ENCODE assay signal across 8 cellular contexts in genomic region chr5:113378960-113379541, GRCh38. TPM values are rescaled to one million over a fixed set of nuclear protein-coding genes. Genes with fewer than 3 reads are reported as not detected.
DNase-seq lines count a peak whose midpoint lies in the region; ATAC-seq and TF ChIP-seq lines count a peak whose summit lies in the region.

No MANE protein-coding gene starts in this region.

- no peak overlapping the region for H2AK5ac ChIP-seq in trophoblast cell (ENCODE audit: low read length)

- no peak overlapping the region for H3K18ac ChIP-seq in trophoblast cell (ENCODE audit: low read length)

- H4K8ac ChIP-seq in trophoblast cell (ENCODE audit: low read depth, low read length): no peak overlapping the region

- H3K4me2 ChIP-seq in trophoblast cell (ENCODE audit: low read length): no peak overlapping the region

- no peak overlapping the region for H4K12ac ChIP-seq in trophoblast cell (ENCODE audit: low read depth, low read length)

- H3K27me3 ChIP-seq in trophoblast cell (ENCODE audit: insufficient read depth, low read length): no peaks in the 10 kb centered on the region

- H3K36me3 ChIP-seq in trophoblast cell (ENCODE audit: control insufficient read depth in 1 of 2, insufficient read depth in 2 of 2, low read length in 2 of 2): no peaks in the 10 kb centered on the region

- H3K4me3 ChIP-seq in trophoblast cell (ENCODE audit: low read depth, low read length): no peak overlapping the region

- H3K4ac ChIP-seq in trophoblast cell (ENCODE audit: low read depth, low read length): no peak overlapping the region

- no peak overlapping the region for H2BK120ac ChIP-seq in trophoblast cell (ENCODE audit: insufficient read depth, low read length, poor library complexity)

- no peak overlapping the region for H2AFZ ChIP-seq in trophoblast cell (ENCODE audit: insufficient read depth, low read length, poor library complexity)

- POLR2A ChIA-PET in RWPE1 (lab: Yijun Ruan, JAX; ENCODE audit: low non-redundant PET): no interaction called here

- ATAC-seq in GM19467 (IDR thresholded peaks at IDR 0.05; ENCODE audit: unreplicated experiment): peak; percentile 54
- no peak for ATAC-seq in GM19455 (IDR thresholded peaks at IDR 0.05; ENCODE audit: unreplicated experiment)

- H3K14ac ChIP-seq in trophoblast cell (ENCODE audit: low read length): no peak overlapping the region

- peak; percentile 52 for DNase-seq in COLO829 (ENCODE audit: low spot score)
- peak; percentile 67 for DNase-seq in HT-29 (ENCODE audit: low spot score)
- peak; percentile 82 for DNase-seq in RWPE1 (ENCODE audit: low spot score)
- DNase-seq in activated T-helper 9 cell treated with anti-CD3 and anti-CD28 coated beads, Interleukin-2, amount 50 U/mL, for 16 hours (ENCODE audit: low read depth): peak; percentile 30
- peak; percentile 49 for DNase-seq in foreskin melanocyte
- DNase-seq in trophoblast cell: peak; percentile 40 to 78

- H2BK5ac ChIP-seq in trophoblast cell (ENCODE audit: low read depth, low read length, poor library complexity): no peak overlapping the region

- no peaks in the 10 kb centered on the region for H3K79me1 ChIP-seq in trophoblast cell (ENCODE audit: low read length)

- CTCF ChIA-PET in RWPE1 (lab: Yijun Ruan, JAX): interaction anchor here (0.5 to 4.6 kb wide), 10 partner anchors 22 to 383 kb away, joined by 3 to 50 read pairs (median 5); partner anchors contain the start of gene MCC

- H4K91ac ChIP-seq in trophoblast cell (ENCODE audit: low read depth, low read length): no peak overlapping the region

- no peak overlapping the region for H3K23ac ChIP-seq in trophoblast cell (ENCODE audit: low read length)

- H3K9ac ChIP-seq in trophoblast cell (ENCODE audit: low read length): no peak overlapping the region

- no CpG with 5 or more reads among the region's 4 CpGs for WGBS in trophoblast cell (ENCODE audit: extremely low coverage, insufficient coverage, insufficient read length)

- H2BK12ac ChIP-seq in trophoblast cell (ENCODE audit: low read length): no peak overlapping the region

- no peaks in the 10 kb centered on the region for H3K9me3 ChIP-seq in trophoblast cell (ENCODE audit: insufficient read depth, low read depth, low read length)

- TF ChIP-seq CTCF in RWPE1 (conservative IDR thresholded peaks at IDR 0.05; ENCODE audit: low read depth): peak; percentile 92

- H3K4me1 ChIP-seq in trophoblast cell (ENCODE audit: control insufficient read depth in 1 of 2, insufficient read depth in 2 of 2, low read length in 2 of 2): no peaks in the 10 kb centered on the region

- H3K27ac ChIP-seq in RWPE1 (no peak overlapping the region), trophoblast cell (ENCODE audit: low read depth, low read length) (no peak overlapping the region)

- H3K79me2 ChIP-seq in trophoblast cell (ENCODE audit: control insufficient read depth, insufficient read depth, low read length, poor library complexity): no peaks in the 10 kb centered on the region

RNA-seq across cellular contexts. Expression of gene TSSK1B, which starts 55.7 kb away (rescaled TPM):
- not detected in 2 replicates for total RNA-seq in HT-29 (2014; rRNA removed; shearing (Covaris generic))
- not detected in 2 replicates for polyA plus RNA-seq in trophoblast cell (2013)

Comparison
In these comparisons a context has a peak if more than half of its experiments do, and no peak if none do; other contexts are left out.
1. DNase-seq: peak in every context shown above with its lines; median percentile 82 in RWPE1; 67 in HT-29; 59 in trophoblast cell; 52 in COLO829; 49 in foreskin melanocyte; 30 in activated T-helper 9 cell treated with anti-CD3 and anti-CD28 coated beads, Interleukin-2, amount 50 U/mL, for 16 hours.